8 cellular contexts compared by ENCODE assay signal in the genomic region with DNA sequence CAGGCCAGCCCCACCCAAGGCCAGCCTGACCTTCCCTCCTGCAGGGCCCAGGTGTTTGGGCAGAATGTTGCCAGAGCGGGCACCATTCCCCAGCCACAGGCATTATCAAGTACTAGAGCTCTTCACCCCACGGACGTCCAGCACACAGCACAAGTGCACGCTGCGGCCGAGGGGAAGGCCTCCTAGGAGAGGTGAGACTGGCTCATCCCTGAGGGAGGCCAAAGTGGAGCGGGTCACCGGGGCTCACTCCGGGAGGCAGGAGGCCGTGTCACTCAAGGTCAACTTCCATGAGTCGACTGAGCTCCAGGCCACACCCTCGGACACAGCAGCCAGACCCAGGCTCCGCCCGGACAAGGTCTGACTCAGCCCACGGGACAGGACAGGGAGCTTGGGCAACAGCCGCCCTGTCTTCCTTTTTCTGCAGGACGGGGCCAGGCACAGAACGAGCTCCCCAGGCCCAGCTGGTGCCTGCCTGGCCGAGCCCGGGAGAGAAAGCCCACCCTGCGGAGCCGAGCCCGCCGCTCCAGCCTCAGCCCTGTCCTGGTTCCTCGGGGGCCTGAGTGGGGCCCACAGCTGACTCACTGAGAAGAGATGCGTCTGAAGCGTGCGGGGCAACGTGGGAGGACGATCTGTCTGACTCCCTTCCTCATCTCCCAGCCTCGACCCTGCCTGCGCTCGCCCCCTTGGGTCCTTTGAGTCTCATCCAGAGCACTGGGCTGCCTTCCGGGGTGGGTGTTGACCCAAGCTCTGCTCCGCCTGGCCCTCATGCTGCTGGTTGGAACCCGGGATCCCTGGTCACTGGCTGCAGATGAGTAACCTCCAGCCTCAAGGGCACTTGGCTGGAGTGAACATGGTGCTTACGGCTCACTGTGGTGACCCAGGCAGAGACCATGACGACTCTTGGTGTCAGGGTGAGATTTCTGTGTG. TPM values are rescaled to one million over a fixed set of nuclear protein-coding genes. Genes with fewer than 3 reads are reported as not detected.
A peak's percentile ranks its signal among the peaks of the same experiment; 100 is the strongest.
DNase-seq lines count a peak whose midpoint lies in the region; ATAC-seq and TF ChIP-seq lines count a peak whose summit lies in the region.

No MANE protein-coding gene starts in this region.

- H3K36me3 Mint-ChIP-seq in WTC11, result no peaks in the 10 kb centered on the region

- TF ChIP-seq POLR2A in spleen (IDR thresholded peaks at IDR 0.05), result no peak

- H3K4me1 ChIP-seq in spleen, result peaks cover 7 to 66% (median 52%) of the 10 kb centered on the region in 6 donors

- DNase-seq in HFF-Myc (ENCODE audit: extremely low read depth, low read depth) (peak; percentile 57), WTC11 (ENCODE audit: low spot score) (no peak), hepatic stellate cell (ENCODE audit: low spot score) (peak; percentile 98), spleen (peak; percentile 96), occipital lobe (lab: John Stamatoyannopoulos, UW) (no peak)
- DNase-seq in stimulated activated CD4-positive, alpha-beta T cell treated with anti-CD3 and anti-CD28 coated beads, Interleukin-4, amount 100 ng/mL, for 4 hours, result no peak
- DNase-seq in stimulated activated CD8-positive, alpha-beta memory T cell treated with anti-CD3 and anti-CD28 coated beads, Interleukin-4, amount 100 ng/mL, for 48 hours, result no peak

- no peaks in the 10 kb centered on the region for H3K9me3 Mint-ChIP-seq in WTC11

- TF ChIP-seq CTCF in HFF-Myc (IDR thresholded peaks at IDR 0.05; ENCODE audit: low read depth, low read length, missing control alignments) (no peak), WTC11 (IDR thresholded peaks at IDR 0.05) (no peak), spleen (IDR thresholded peaks at IDR 0.05 in 8 of 11, conservative IDR thresholded peaks at IDR 0.05 in 3 of 11) (no peak)

- ATAC-seq in WTC11, result no peak; the same call in 1 of the 2 replicates
- ATAC-seq in GM19452 (IDR thresholded peaks at IDR 0.05; ENCODE audit: unreplicated experiment), result no peak

- H3K27ac ChIP-seq in spleen, result peak overlapping the region; percentile 14 to 91 (median 86)

- peak overlapping the region; percentile 63; the same call in 1 of the 2 replicates for H3K27ac Mint-ChIP-seq in WTC11

- no peaks in the 10 kb centered on the region for H3K9me3 ChIP-seq in spleen

- intact Hi-C loops in spleen (cut with DNase I; ENCODE audit: low total_unique reads), result no loop called here

- 53 to 77% (median 59%) methylated on average over 10 to 38 of the region's 38 CpGs for WGBS in spleen, 5 donors

- peaks cover 5% of the 10 kb centered on the region for H3K27me3 Mint-ChIP-seq in WTC11 (ENCODE audit: low read depth)

- H3K36me3 ChIP-seq in spleen, result peaks cover 0 to 9% (median 0%) of the 10 kb centered on the region in 6 donors

- H3K4me1 Mint-ChIP-seq in WTC11, result peaks cover 15% of the 10 kb centered on the region

- H3K4me3 ChIP-seq in HFF-Myc (replicated peaks; ENCODE audit: low read depth, low read length), result no peak overlapping the region
- H3K4me3 ChIP-seq in spleen, result peak overlapping the region in 4 of 8 donors; percentile 41 to 72 (median 48)

- CTCF ChIA-PET in WTC11 (lab: Charles Lee), result interaction anchor here (0.8 to 1.9 kb wide), 5 partner anchors 13 to 126 kb away, joined by 3 to 6 read pairs (median 4); no protein-coding TSS in a partner anchor

- H3K27me3 ChIP-seq in spleen (replicated peaks in 1 of 7), result peaks cover 0 to 13% (median 0%) of the 10 kb centered on the region in 7 donors

- POLR2A ChIA-PET in WTC11 (lab: Charles Lee), result no interaction called here

- no peak overlapping the region for H3K4me3 Mint-ChIP-seq in WTC11

TF ChIP-seq in WTC11, 78 proteins besides CTCF, POLR2A, EP300 and RAD21 (continues in another document):
- TF ChIP-seq ZNF219 (CRISPR knock-in tag; IDR thresholded peaks at IDR 0.05; ENCODE audit: borderline replicate concordance) (no peak), AFF4 (CRISPR knock-in tag; IDR thresholded peaks at IDR 0.05; ENCODE audit: borderline replicate concordance) (no peak), NR3C1 (CRISPR knock-in tag; conservative IDR thresholded peaks at IDR 0.05; ENCODE audit: low read depth) (no peak)
- TF ChIP-seq, protein P1, sequence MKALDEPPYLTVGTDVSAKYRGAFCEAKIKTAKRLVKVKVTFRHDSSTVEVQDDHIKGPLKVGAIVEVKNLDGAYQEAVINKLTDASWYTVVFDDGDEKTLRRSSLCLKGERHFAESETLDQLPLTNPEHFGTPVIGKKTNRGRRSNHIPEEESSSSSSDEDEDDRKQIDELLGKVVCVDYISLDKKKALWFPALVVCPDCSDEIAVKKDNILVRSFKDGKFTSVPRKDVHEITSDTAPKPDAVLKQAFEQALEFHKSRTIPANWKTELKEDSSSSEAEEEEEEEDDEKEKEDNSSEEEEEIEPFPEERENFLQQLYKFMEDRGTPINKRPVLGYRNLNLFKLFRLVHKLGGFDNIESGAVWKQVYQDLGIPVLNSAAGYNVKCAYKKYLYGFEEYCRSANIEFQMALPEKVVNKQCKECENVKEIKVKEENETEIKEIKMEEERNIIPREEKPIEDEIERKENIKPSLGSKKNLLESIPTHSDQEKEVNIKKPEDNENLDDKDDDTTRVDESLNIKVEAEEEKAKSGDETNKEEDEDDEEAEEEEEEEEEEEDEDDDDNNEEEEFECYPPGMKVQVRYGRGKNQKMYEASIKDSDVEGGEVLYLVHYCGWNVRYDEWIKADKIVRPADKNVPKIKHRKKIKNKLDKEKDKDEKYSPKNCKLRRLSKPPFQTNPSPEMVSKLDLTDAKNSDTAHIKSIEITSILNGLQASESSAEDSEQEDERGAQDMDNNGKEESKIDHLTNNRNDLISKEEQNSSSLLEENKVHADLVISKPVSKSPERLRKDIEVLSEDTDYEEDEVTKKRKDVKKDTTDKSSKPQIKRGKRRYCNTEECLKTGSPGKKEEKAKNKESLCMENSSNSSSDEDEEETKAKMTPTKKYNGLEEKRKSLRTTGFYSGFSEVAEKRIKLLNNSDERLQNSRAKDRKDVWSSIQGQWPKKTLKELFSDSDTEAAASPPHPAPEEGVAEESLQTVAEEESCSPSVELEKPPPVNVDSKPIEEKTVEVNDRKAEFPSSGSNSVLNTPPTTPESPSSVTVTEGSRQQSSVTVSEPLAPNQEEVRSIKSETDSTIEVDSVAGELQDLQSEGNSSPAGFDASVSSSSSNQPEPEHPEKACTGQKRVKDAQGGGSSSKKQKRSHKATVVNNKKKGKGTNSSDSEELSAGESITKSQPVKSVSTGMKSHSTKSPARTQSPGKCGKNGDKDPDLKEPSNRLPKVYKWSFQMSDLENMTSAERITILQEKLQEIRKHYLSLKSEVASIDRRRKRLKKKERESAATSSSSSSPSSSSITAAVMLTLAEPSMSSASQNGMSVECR (CRISPR knock-in tag; IDR thresholded peaks at IDR 0.05; ENCODE audit: borderline replicate concordance), result no peak
- TF ChIP-seq, protein P2, sequence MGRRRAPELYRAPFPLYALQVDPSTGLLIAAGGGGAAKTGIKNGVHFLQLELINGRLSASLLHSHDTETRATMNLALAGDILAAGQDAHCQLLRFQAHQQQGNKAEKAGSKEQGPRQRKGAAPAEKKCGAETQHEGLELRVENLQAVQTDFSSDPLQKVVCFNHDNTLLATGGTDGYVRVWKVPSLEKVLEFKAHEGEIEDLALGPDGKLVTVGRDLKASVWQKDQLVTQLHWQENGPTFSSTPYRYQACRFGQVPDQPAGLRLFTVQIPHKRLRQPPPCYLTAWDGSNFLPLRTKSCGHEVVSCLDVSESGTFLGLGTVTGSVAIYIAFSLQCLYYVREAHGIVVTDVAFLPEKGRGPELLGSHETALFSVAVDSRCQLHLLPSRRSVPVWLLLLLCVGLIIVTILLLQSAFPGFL (CRISPR knock-in tag; IDR thresholded peaks at IDR 0.05; ENCODE audit: borderline replicate concordance), result no peak

RNA-seq across cellular contexts. Expression of gene SLC49A3, which starts 1.6 kb away (rescaled TPM):
- 5.8 to 6.8 TPM (median 6.7 TPM) in 3 replicates for total RNA-seq in WTC11 (2021)
- 10 to 100 TPM; 11.2 to 28.8 (median 21.2) TPM for total RNA-seq in spleen
- polyA plus RNA-seq in spleen, result 10 to 100 TPM in 2 of 3 donors, 1 to 10 TPM in 1; 5.6 to 19.3 (median 11.7) TPM
- 0.62 TPM for total RNA-seq in occipital lobe

RNA-seq across cellular contexts. Expression of gene MYL5, which starts 13.0 kb away (rescaled TPM):
- total RNA-seq in WTC11 (2021), result 12.1 to 22.2 TPM (median 14.8 TPM) in 3 replicates
- 10 to 100 TPM in 6 of 7 donors, 1 to 10 TPM in 1; 9.2 to 28.2 (median 14.6) TPM for total RNA-seq in spleen
- 10 to 100 TPM; 18.9 to 32.6 (median 20.0) TPM for polyA plus RNA-seq in spleen
- 4.2 TPM for total RNA-seq in occipital lobe

RNA-seq across cellular contexts. Expression of gene ATP5ME, which starts 13.2 kb away (rescaled TPM):
- total RNA-seq in WTC11 (2021), result 458 to 478 TPM (median 468 TPM) in 3 replicates
- 100 to 1,000 TPM in 4 of 7 donors, 10 to 100 TPM in 3; 51.7 to 187 (median 160) TPM for total RNA-seq in spleen
- polyA plus RNA-seq in spleen, result 100 to 1,000 TPM; 444 to 497 (median 461) TPM
- total RNA-seq in occipital lobe, result 62.2 TPM

RNA-seq across cellular contexts. Expression of gene PCGF3, which starts 18.3 kb away (rescaled TPM):
- total RNA-seq in WTC11 (2021) (59.2 to 65.7 TPM (median 62.8 TPM) in 3 replicates), spleen (100 to 1,000 TPM in 1 of 7 donors, 10 to 100 TPM in 6; 52.0 to 102 (median 80.3) TPM), occipital lobe (82.7 TPM)
- polyA plus RNA-seq in spleen, result 10 to 100 TPM; 29.7 to 84.2 (median 53.3) TPM

Comparison
In these comparisons a context has a peak if more than half of its experiments do, and no peak if none do; other contexts are left out.
1. DNase-seq: peak in HFF-Myc (single experiment), hepatic stellate cell (single experiment) and spleen (single experiment); none in WTC11 (single experiment), stimulated activated CD4-positive, alpha-beta T cell treated with anti-CD3 and anti-CD28 coated beads, Interleukin-4, amount 100 ng/mL, for 4 hours (0 of 2), occipital lobe (single experiment) and stimulated activated CD8-positive, alpha-beta memory T cell treated with anti-CD3 and anti-CD28 coated beads, Interleukin-4, amount 100 ng/mL, for 48 hours (single experiment).